ENCODE assay signal across 8 cellular contexts in the genomic region with DNA sequence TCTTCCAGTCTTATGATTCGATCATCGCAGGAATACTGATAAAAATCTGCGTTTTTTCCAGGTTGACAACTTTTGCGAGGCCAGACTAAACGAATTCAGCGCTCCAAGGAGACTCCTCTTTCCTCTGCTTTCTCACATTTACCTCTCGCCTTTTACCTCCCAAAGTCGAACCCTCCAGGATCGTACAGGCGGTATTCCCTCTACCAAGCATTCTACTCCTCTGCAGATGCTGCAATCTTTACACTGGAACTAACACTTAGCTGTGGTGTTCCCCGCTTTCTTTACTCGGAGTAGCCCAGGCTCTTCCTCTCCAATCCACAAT. TPM values are rescaled to one million over a fixed set of nuclear protein-coding genes. Genes with fewer than 3 reads are reported as not detected.
DNase-seq lines count a peak whose midpoint lies in the region; ATAC-seq and TF ChIP-seq lines count a peak whose summit lies in the region.

No MANE protein-coding gene starts in this region.

- H3K27me3 ChIP-seq in breast epithelium = no peaks in the 10 kb centered on the region

- no peak for TF ChIP-seq CTCF in breast epithelium (IDR thresholded peaks at IDR 0.05)
- no peak for TF ChIP-seq CTCF in mucosa of descending colon (IDR thresholded peaks at IDR 0.05)

- H3K36me3 ChIP-seq in breast epithelium (no peaks in the 10 kb centered on the region), mucosa of descending colon (ENCODE audit: low read depth) (no peaks in the 10 kb centered on the region)

- peak overlapping the region; percentile 66 to 92 (median 84) for H3K4me3 ChIP-seq in breast epithelium
- peak overlapping the region; percentile 70 for H3K4me3 ChIP-seq in mucosa of descending colon

- TF ChIP-seq POLR2A in breast epithelium (IDR thresholded peaks at IDR 0.05) = no peak

- no peak for DNase-seq in activated T-cell treated with anti-CD3 and anti-CD28 coated beads, Interleukin-2, amount 50 U/mL, for 72 hours
- DNase-seq in activated T-cell treated with anti-CD3 and anti-CD28 coated beads, Interleukin-2, amount 50 U/mL, for 48 hours = no peak
- no peak for DNase-seq in breast epithelium (ENCODE audit: low spot score in 2 of 2)
- DNase-seq in mucosa of descending colon = no peak
- DNase-seq in NCI-H2227 treated with DMSO at 0.1 percent for 48 hours (lab: John Stamatoyannopoulos, UW) = no peak
- DNase-seq in NCI-H446 treated with DMSO at 0.1 percent for 48 hours (lab: John Stamatoyannopoulos, UW) = no peak
- DNase-seq in pons (ENCODE audit: low spot score) = no peak

- H3K4me1 ChIP-seq in breast epithelium = no peaks in the 10 kb centered on the region
- peaks cover 25% of the 10 kb centered on the region for H3K4me1 ChIP-seq in mucosa of descending colon (ENCODE audit: low read depth)

- H3K27ac Mint-ChIP-seq in activated T-cell treated with anti-CD3 and anti-CD28 coated beads, Interleukin-2, amount 50 U/mL, for 72 hours = peak overlapping the region; percentile 93

- peak overlapping the region; percentile 91 for H3K27ac ChIP-seq in breast epithelium

- H3K4me3 Mint-ChIP-seq in activated T-cell treated with anti-CD3 and anti-CD28 coated beads, Interleukin-2, amount 50 U/mL, for 72 hours = peak overlapping the region; percentile 91 to 99

- no peaks in the 10 kb centered on the region for H3K27me3 Mint-ChIP-seq in activated T-cell treated with anti-CD3 and anti-CD28 coated beads, Interleukin-2, amount 50 U/mL, for 72 hours (ENCODE audit: low read depth)

- ATAC-seq in activated T-cell treated with anti-CD3 and anti-CD28 coated beads, Interleukin-2, amount 50 U/mL, for 72 hours (replicated peaks in 1 of 2) = peak in 1 of 2 donors; percentile 1
- ATAC-seq in HG03520 (IDR thresholded peaks at IDR 0.05; ENCODE audit: unreplicated experiment) (peak; percentile 5), mucosa of descending colon (no peak)

- no peaks in the 10 kb centered on the region for H3K9me3 Mint-ChIP-seq in activated T-cell treated with anti-CD3 and anti-CD28 coated beads, Interleukin-2, amount 50 U/mL, for 72 hours

- H3K4me1 Mint-ChIP-seq in activated T-cell treated with anti-CD3 and anti-CD28 coated beads, Interleukin-2, amount 50 U/mL, for 72 hours (ENCODE audit: low read depth) = peaks cover 64% of the 10 kb centered on the region

- peaks cover 13 to 28% of the 10 kb centered on the region in 2 donors for H3K36me3 Mint-ChIP-seq in activated T-cell treated with anti-CD3 and anti-CD28 coated beads, Interleukin-2, amount 50 U/mL, for 72 hours (ENCODE audit: insufficient read depth in 2 of 2)

- intact Hi-C loops in breast epithelium (cut with DNase I; ENCODE audit: low total_unique reads) (no loop called here), mucosa of descending colon (cut with DNase I, micrococcal nuclease) (no loop called here)

- H3K9me3 ChIP-seq in breast epithelium = no peaks in the 10 kb centered on the region
- no peaks in the 10 kb centered on the region for H3K9me3 ChIP-seq in mucosa of descending colon

RNA-seq across cellular contexts. Expression of gene NUDT5, which starts 0.4 kb away (rescaled TPM):
- 10 to 100 TPM; 79.3 to 94.7 TPM for total RNA-seq in activated T-cell treated with anti-CD3 and anti-CD28 coated beads, Interleukin-2, amount 50 U/mL, for 72 hours
- total RNA-seq in breast epithelium (10 to 100 TPM; 44.3 to 54.4 (median 49.3) TPM), mucosa of descending colon (10 to 100 TPM; 32.0 to 44.7 (median 32.8) TPM)

RNA-seq across cellular contexts. Expression of gene CDC123, which starts 0.7 kb away (rescaled TPM):
- total RNA-seq in activated T-cell treated with anti-CD3 and anti-CD28 coated beads, Interleukin-2, amount 50 U/mL, for 72 hours = 10 to 100 TPM; 84.6 to 85.4 TPM
- 10 to 100 TPM; 61.6 to 87.5 (median 86.7) TPM for total RNA-seq in breast epithelium
- 10 to 100 TPM; 40.5 to 66.1 (median 48.4) TPM for total RNA-seq in mucosa of descending colon
